Comparison of ENCODE assay signal across 8 cellular contexts in genomic region chr6:33279971-33280511, GRCh38. TPM values are rescaled to one million over a fixed set of nuclear protein-coding genes. Genes with fewer than 3 reads are reported as not detected.
DNase-seq lines count a peak whose midpoint lies in the region; ATAC-seq and TF ChIP-seq lines count a peak whose summit lies in the region.

No MANE protein-coding gene starts in this region.

- peak in 1 of 10 experiments; percentile 19 for DNase-seq in CD4-positive, alpha-beta T cell
- DNase-seq in H9 (peak; percentile 89), Panc1 (ENCODE audit: low read depth, low spot score) (no peak), endodermal cell (peak; percentile 91), progenitor cell of endocrine pancreas (ENCODE audit: low spot score, unreplicated experiment) (peak; percentile 42)
- DNase-seq in activated CD4-positive, alpha-beta T cell treated with anti-CD3 and anti-CD28 coated beads for 48 hours, result no peak

- H3K27me3 Mint-ChIP-seq in CD4-positive, alpha-beta T cell, result no peaks in the 10 kb centered on the region
- H3K27me3 Mint-ChIP-seq in H9 (ENCODE audit: low read depth) (no peaks in the 10 kb centered on the region), endodermal cell (ENCODE audit: insufficient read depth) (no peaks in the 10 kb centered on the region), progenitor cell of endocrine pancreas (no peaks in the 10 kb centered on the region)

- H3K4me3 ChIP-seq in Panc1 (ENCODE audit: low read depth in 2 of 2, low read length in 2 of 2), result no peak overlapping the region
- no peak overlapping the region for H3K4me3 ChIP-seq in endodermal cell (ENCODE audit: low read length)

- H3K36me3 Mint-ChIP-seq in CD4-positive, alpha-beta T cell (ENCODE audit: low read depth), result peaks cover 77% of the 10 kb centered on the region
- H3K36me3 Mint-ChIP-seq in H9 (ENCODE audit: insufficient read depth in 1 of 3, low read depth in 3 of 3) (peaks cover 17 to 77% (median 44%) of the 10 kb centered on the region in 3 experiments; a peak in 6 of 7 replicates), endodermal cell (ENCODE audit: low read depth) (peaks cover 40% of the 10 kb centered on the region), progenitor cell of endocrine pancreas (ENCODE audit: insufficient read depth) (peaks cover 10% of the 10 kb centered on the region)

- CTCF ChIA-PET in CD4-positive, alpha-beta T cell (lab: Charles Lee), result interaction anchor here (0.9 kb wide), 1 partner anchor 33 kb away, joined by 3 read pairs; no protein-coding TSS in a partner anchor
- CTCF ChIA-PET in Panc1 (lab: Charles Lee), result no interaction called here

- no peaks in the 10 kb centered on the region for H3K27me3 ChIP-seq in CD4-positive, alpha-beta T cell (ENCODE audit: control insufficient read depth, insufficient read depth, low read length)
- H3K27me3 ChIP-seq in H9 (ENCODE audit: insufficient read depth, low read length) (no peaks in the 10 kb centered on the region), Panc1 (ENCODE audit: control insufficient read depth, insufficient read depth, low read length) (no peaks in the 10 kb centered on the region), endodermal cell (ENCODE audit: control insufficient read depth, insufficient read depth, low read length, poor library complexity, severe bottlenecking) (no peaks in the 10 kb centered on the region)

- TF ChIP-seq CTCF in CD4-positive, alpha-beta T cell (IDR thresholded peaks at IDR 0.05), result no peak
- TF ChIP-seq CTCF in H9 (conservative IDR thresholded peaks at IDR 0.05) (peak; percentile 76), Panc1 (IDR thresholded peaks at IDR 0.05) (peak; percentile 88), endodermal cell (conservative IDR thresholded peaks at IDR 0.05) (peak; percentile 90), progenitor cell of endocrine pancreas (IDR thresholded peaks at IDR 0.05; ENCODE audit: unreplicated experiment) (peak; percentile 60)

- no peak for ATAC-seq in CD4-positive, alpha-beta T cell (ENCODE audit: poor library complexity)
- peak; percentile 57 for ATAC-seq in Panc1
- ATAC-seq in HG02938 (IDR thresholded peaks at IDR 0.05; ENCODE audit: unreplicated experiment), result no peak
- no peak for ATAC-seq in GM18502 (IDR thresholded peaks at IDR 0.05; ENCODE audit: poor library complexity, unreplicated experiment)

- H2AFZ ChIP-seq in H9 (ENCODE audit: low read length), result no peak overlapping the region

- H3K36me3 ChIP-seq in Panc1 (ENCODE audit: control insufficient read depth, insufficient read depth, low read length), result peaks cover 4% of the 10 kb centered on the region; the same call in 1 of the 2 replicates
- peaks cover 59% of the 10 kb centered on the region for H3K36me3 ChIP-seq in endodermal cell (ENCODE audit: control insufficient read depth, insufficient read depth, low read length)

- H3K56ac ChIP-seq in H9 (ENCODE audit: insufficient read length, low read depth, low read length), result no peak overlapping the region

- peaks cover 9% of the 10 kb centered on the region for H3K23me2 ChIP-seq in H9 (ENCODE audit: insufficient read length, low read depth, low read length, poor library complexity, severe bottlenecking)

- no peak overlapping the region for H3K4me2 ChIP-seq in H9 (ENCODE audit: insufficient read depth, insufficient read length, low read length)

- no peak overlapping the region for H4K5ac ChIP-seq in H9 (ENCODE audit: insufficient read length, low read depth, low read length)

- no peaks in the 10 kb centered on the region for H3K79me1 ChIP-seq in H9 (ENCODE audit: insufficient read depth, low read depth, low read length, poor library complexity, severe bottlenecking)

- no TSS peak for BruUV-seq in Panc1 (replicated peaks; lab: Mats Ljungman, UMichigan)

- H3T11ph ChIP-seq in H9 (ENCODE audit: low read length), result no peak overlapping the region

- peaks cover 38% of the 10 kb centered on the region for H3K4me1 Mint-ChIP-seq in CD4-positive, alpha-beta T cell (ENCODE audit: low read depth)
- peaks cover 25 to 26% of the 10 kb centered on the region in 2 experiments for H3K4me1 Mint-ChIP-seq in H9
- peaks cover 21% of the 10 kb centered on the region for H3K4me1 Mint-ChIP-seq in endodermal cell
- H3K4me1 Mint-ChIP-seq in progenitor cell of endocrine pancreas (ENCODE audit: low read depth), result peaks cover 9% of the 10 kb centered on the region

- in situ Hi-C loops in Panc1 (cut with HindIII; ENCODE audit: low pct_unique_long_range_greater_than_20kb, low sequenced_read_pairs), result no loop called here

- no peaks in the 10 kb centered on the region for H3K9me3 Mint-ChIP-seq in CD4-positive, alpha-beta T cell
- H3K9me3 Mint-ChIP-seq in H9 (no peaks in the 10 kb centered on the region), endodermal cell (no peaks in the 10 kb centered on the region), progenitor cell of endocrine pancreas (ENCODE audit: low read depth) (no peaks in the 10 kb centered on the region)

- no CpG with 5 or more reads among the region's 5 CpGs for WGBS in H9 (ENCODE audit: extremely low coverage, insufficient read length, low lambda C conversion rate)
- WGBS in endodermal cell (ENCODE audit: insufficient coverage in 1 of 2, insufficient read length in 1 of 2), 2 experiments, result 82% methylated on average over 5 of the region's 5 CpGs; no CpG with 5 or more reads in 1 of the 2 experiments

- no peaks in the 10 kb centered on the region for H3K9me3 ChIP-seq in CD4-positive, alpha-beta T cell (ENCODE audit: control insufficient read depth, low read length)
- H3K9me3 ChIP-seq in H9 (ENCODE audit: control insufficient read depth, low read depth, low read length) (no peaks in the 10 kb centered on the region), Panc1 (ENCODE audit: control insufficient read depth, insufficient read depth, low read depth, low read length) (no peaks in the 10 kb centered on the region), endodermal cell (ENCODE audit: control insufficient read depth, low read length) (no peaks in the 10 kb centered on the region)

- H3K14ac ChIP-seq in H9 (ENCODE audit: insufficient read depth, low read length), result no peak overlapping the region

- POLR2A ChIA-PET in CD4-positive, alpha-beta T cell (lab: Charles Lee), result interaction anchor here (0.6 to 1.6 kb wide), 3 partner anchors 8 to 64 kb away, joined by 3 to 7 read pairs (median 3); partner anchors contain the start of genes RPS18 and VPS52
- POLR2A ChIA-PET in Panc1 (lab: Charles Lee), result interaction anchor here (0.9 kb wide), 1 partner anchor 10 kb away, joined by 3 read pairs; no protein-coding TSS in a partner anchor

- H3K4me3 Mint-ChIP-seq in CD4-positive, alpha-beta T cell, result peak overlapping the region; percentile 25
- H3K4me3 Mint-ChIP-seq in H9 (0 out of 5 replicates have a peak overlapping the region, but pooled peaks of 1 of the 2 experiments have one; percentile 44), endodermal cell (no peak overlapping the region), progenitor cell of endocrine pancreas (ENCODE audit: low read depth) (no peak overlapping the region)

- no peak overlapping the region for H2BK20ac ChIP-seq in H9 (ENCODE audit: low read depth, low read length, poor library complexity, severe bottlenecking)

- H4K20me1 ChIP-seq in H9 (ENCODE audit: control insufficient read depth, insufficient read depth, insufficient read length), result no peaks in the 10 kb centered on the region

- H3K27ac ChIP-seq in CD4-positive, alpha-beta T cell (ENCODE audit: low read depth, low read length), result peak overlapping the region; percentile 9
- H3K27ac ChIP-seq in H9 (ENCODE audit: insufficient read length, low read depth, low read length) (no peak overlapping the region), Panc1 (ENCODE audit: low read length) (peak overlapping the region; percentile 19), endodermal cell (ENCODE audit: low read depth, low read length) (no peak overlapping the region)

- H2BK5ac ChIP-seq in H9 (ENCODE audit: insufficient read length, low read length), result no peak overlapping the region

- H2BK15ac ChIP-seq in H9 (ENCODE audit: low read depth, low read length), result no peak overlapping the region

- no peak overlapping the region for H3K23ac ChIP-seq in H9 (ENCODE audit: insufficient read length, low read depth, low read length)

- H3K18ac ChIP-seq in H9 (ENCODE audit: insufficient read length, low read depth, low read length), result no peak overlapping the region

- no peak overlapping the region for H4K8ac ChIP-seq in H9 (replicated peaks; ENCODE audit: insufficient read length, low read depth, low read length)

- H3K4me1 ChIP-seq in H9 (ENCODE audit: insufficient read depth, low read length) (no peaks in the 10 kb centered on the region), Panc1 (ENCODE audit: control insufficient read depth, insufficient read depth, low read length) (peaks cover 43% of the 10 kb centered on the region), endodermal cell (ENCODE audit: control insufficient read depth, insufficient read depth, low read length) (no peaks in the 10 kb centered on the region)

- H3K79me2 ChIP-seq in H9 (ENCODE audit: insufficient read depth, low read length), result no peaks in the 10 kb centered on the region

- H4K91ac ChIP-seq in H9 (ENCODE audit: insufficient read length, low read depth, low read length), result no peak overlapping the region

- intact Hi-C loops in CD4-positive, alpha-beta T cell (cut with DNase I, micrococcal nuclease), result loop anchor here in 1 of 2 experiments (5.0 to 10.0 kb wide), 4 partner anchors 32 to 505 kb away; partner anchors contain the start of genes LEMD2 and TAPBP
- intact Hi-C loops in Panc1 (cut with micrococcal nuclease; ENCODE audit: unreplicated experiment), result no loop called here

- H3K9ac ChIP-seq in H9 (ENCODE audit: extremely low read depth, insufficient read length, low read length) (no peak overlapping the region), endodermal cell (ENCODE audit: extremely low read depth, low read length, poor library complexity, severe bottlenecking) (no peak overlapping the region)

- no peak overlapping the region for H2BK120ac ChIP-seq in H9 (ENCODE audit: low read depth, low read length, poor library complexity, severe bottlenecking)

- no peak overlapping the region for H3K4ac ChIP-seq in H9 (ENCODE audit: low read depth, low read length)

- peak overlapping the region; percentile 58 for H3K27ac Mint-ChIP-seq in CD4-positive, alpha-beta T cell
- H3K27ac Mint-ChIP-seq in H9 (0 out of 7 replicates have a peak overlapping the region, but pooled peaks of 1 of the 3 experiments have one; percentile 51), endodermal cell (peak overlapping the region; percentile 52), progenitor cell of endocrine pancreas (no peak overlapping the region)

- no peak overlapping the region for H2BK12ac ChIP-seq in H9 (ENCODE audit: insufficient read length, low read depth, low read length)

- H2AK5ac ChIP-seq in H9 (ENCODE audit: insufficient read length, low read length), result no peak overlapping the region

RNA-seq across cellular contexts. Expression of gene B3GALT4, which starts 3.1 kb away (rescaled TPM):
- 10 to 100 TPM; 11.1 to 12.7 TPM for total RNA-seq in CD4-positive, alpha-beta T cell
- total RNA-seq in H9 (2021), result 3.2 and 3.4 TPM in 2 replicates
- 6.0 TPM for total RNA-seq in Panc1 (2021; ENCODE audit: unreplicated experiment)
- 6.4 TPM for polyA plus RNA-seq in Panc1 (2012; ENCODE audit: insufficient read length)
- 1 to 10 TPM; 3.9 to 5.5 TPM for total RNA-seq in endodermal cell
- 3.5 TPM for polyA plus RNA-seq in endodermal cell (2013, experiment 1 of 2)
- polyA plus RNA-seq in endodermal cell (2013, experiment 2 of 2), result 3.2 TPM
- 5.3 and 5.7 TPM in 2 replicates for total RNA-seq in progenitor cell of endocrine pancreas

RNA-seq across cellular contexts. Expression of gene RPS18, which starts 8.2 kb away (rescaled TPM):
- total RNA-seq in CD4-positive, alpha-beta T cell, result 1,000 to 10,000 TPM; 5,159 to 5,309 TPM
- total RNA-seq in H9 (2021), result 3,216 and 3,296 TPM in 2 replicates
- 1,987 TPM for total RNA-seq in Panc1 (2021; ENCODE audit: unreplicated experiment)
- polyA plus RNA-seq in Panc1 (2012; ENCODE audit: insufficient read length), result 3,030 TPM
- 1,000 to 10,000 TPM; 2,541 to 3,009 TPM for total RNA-seq in endodermal cell
- 3,245 TPM for polyA plus RNA-seq in endodermal cell (2013, experiment 1 of 2)
- polyA plus RNA-seq in endodermal cell (2013, experiment 2 of 2), result 3,023 TPM
- 1,974 and 2,131 TPM in 2 replicates for total RNA-seq in progenitor cell of endocrine pancreas

RNA-seq across cellular contexts. Expression of gene VPS52, which starts 8.4 kb away (rescaled TPM):
- total RNA-seq in CD4-positive, alpha-beta T cell, result 10 to 100 TPM; 67.9 TPM
- total RNA-seq in H9 (2021) (46.9 and 47.1 TPM in 2 replicates), Panc1 (2021; ENCODE audit: unreplicated experiment) (77.7 TPM), endodermal cell (10 to 100 TPM; 51.4 to 63.9 TPM), progenitor cell of endocrine pancreas (77.2 and 81.7 TPM in 2 replicates)
- polyA plus RNA-seq in Panc1 (2012; ENCODE audit: insufficient read length), result 68.6 TPM
- 63.6 TPM for polyA plus RNA-seq in endodermal cell (2013, experiment 1 of 2)
- polyA plus RNA-seq in endodermal cell (2013, experiment 2 of 2), result 53.0 TPM

RNA-seq across cellular contexts. Expression of gene WDR46, which starts 9.0 kb away (rescaled TPM):
- 10 to 100 TPM; 13.6 to 15.8 TPM for total RNA-seq in CD4-positive, alpha-beta T cell
- total RNA-seq in H9 (2021), result 99.2 and 110 TPM in 2 replicates
- total RNA-seq in Panc1 (2021; ENCODE audit: unreplicated experiment), result 80.6 TPM
- polyA plus RNA-seq in Panc1 (2012; ENCODE audit: insufficient read length), result 80.7 TPM
- 10 to 100 TPM; 42.9 to 62.5 TPM for total RNA-seq in endodermal cell
- 41.0 TPM for polyA plus RNA-seq in endodermal cell (2013, experiment 1 of 2)
- 32.0 TPM for polyA plus RNA-seq in endodermal cell (2013, experiment 2 of 2)
- 47.5 and 53.4 TPM in 2 replicates for total RNA-seq in progenitor cell of endocrine pancreas

RNA-seq across cellular contexts. Expression of gene PFDN6, which starts 9.4 kb away (rescaled TPM):
- 10 to 100 TPM in 1 of 2 experiments, 1 to 10 TPM in 1; 9.7 to 11.7 TPM for total RNA-seq in CD4-positive, alpha-beta T cell
- total RNA-seq in H9 (2021), result 85.8 and 90.7 TPM in 2 replicates
- total RNA-seq in Panc1 (2021; ENCODE audit: unreplicated experiment), result 101 TPM
- 127 TPM for polyA plus RNA-seq in Panc1 (2012; ENCODE audit: insufficient read length)
- total RNA-seq in endodermal cell, result 10 to 100 TPM; 69.9 to 86.4 TPM
- polyA plus RNA-seq in endodermal cell (2013, experiment 1 of 2), result 91.1 TPM
- 84.9 TPM for polyA plus RNA-seq in endodermal cell (2013, experiment 2 of 2)
- total RNA-seq in progenitor cell of endocrine pancreas, result 46.1 and 52.1 TPM in 2 replicates

Comparison
In these comparisons a context has a peak if more than half of its experiments do, and no peak if none do; other contexts are left out.
1. DNase-seq: peak in H9 (single experiment), endodermal cell (single experiment) and progenitor cell of endocrine pancreas (single experiment); none in Panc1 (single experiment) and activated CD4-positive, alpha-beta T cell treated with anti-CD3 and anti-CD28 coated beads for 48 hours (single experiment).
2. H3K27ac ChIP-seq: peak in CD4-positive, alpha-beta T cell (single experiment) and Panc1 (single experiment); none in H9 (single experiment) and endodermal cell (single experiment).